Comparison of ENCODE assay signal across 8 cellular contexts in genomic region chr16:10941127-10941933, GRCh38. TPM values are rescaled to one million over a fixed set of nuclear protein-coding genes. Genes with fewer than 3 reads are reported as not detected.
DNase-seq lines count a peak whose midpoint lies in the region; ATAC-seq, FAIRE-seq and TF ChIP-seq lines count a peak whose summit lies in the region.

No MANE protein-coding gene starts in this region.

- ATAC-seq in HG02623 (IDR thresholded peaks at IDR 0.05; ENCODE audit: unreplicated experiment): no peak

- H2AFZ ChIP-seq in KMS-11 (ENCODE audit: low read depth): no peak overlapping the region
- H2AFZ ChIP-seq in mammary epithelial cell (ENCODE audit: low read depth, low read length): peak overlapping the region; percentile 98

- FAIRE-seq in HTR-8/SVneo (lab: Jason Lieb, UNC): no peak

- intact Hi-C loops in mammary epithelial cell (cut with micrococcal nuclease): no loop called here

- H3K27ac ChIP-seq in KMS-11: no peak overlapping the region
- H3K27ac ChIP-seq in mammary epithelial cell (ENCODE audit: insufficient read depth, low read depth, low read length): peak overlapping the region; percentile 24

- dilution Hi-C loops in mammary epithelial cell (cut with HindIII; ENCODE audit: low sequenced_read_pairs): loop anchor here (5.0 kb wide), 1 partner anchor 289 kb away; no protein-coding TSS in a partner anchor

- H3K4me2 ChIP-seq in KMS-11 (peak overlapping the region; percentile 89), mammary epithelial cell (ENCODE audit: insufficient read depth, low read depth, low read length) (peak overlapping the region; percentile 93)

- H3K9me3 ChIP-seq in mammary epithelial cell (replicated peaks; ENCODE audit: insufficient read depth, low read length) (no peaks in the 10 kb centered on the region), mucosa of stomach (ENCODE audit: control insufficient read depth, low read length) (no peaks in the 10 kb centered on the region)

- H3K36me3 ChIP-seq in KMS-11 (ENCODE audit: insufficient read depth): no peaks in the 10 kb centered on the region
- H3K36me3 ChIP-seq in mammary epithelial cell (ENCODE audit: insufficient read depth, low read length): no peaks in the 10 kb centered on the region
- no peaks in the 10 kb centered on the region for H3K36me3 ChIP-seq in mucosa of stomach (ENCODE audit: control insufficient read depth, insufficient read depth, low read length)

- peak overlapping the region; percentile 48; the same call in 1 of the 2 replicates for H3K9ac ChIP-seq in KMS-11
- H3K9ac ChIP-seq in mammary epithelial cell (ENCODE audit: insufficient read depth, low read length): peak overlapping the region; percentile 62
- peak overlapping the region; percentile 66 for H3K9ac ChIP-seq in mucosa of stomach (ENCODE audit: low read length)

- no peaks in the 10 kb centered on the region for H3K27me3 ChIP-seq in KMS-11 (ENCODE audit: insufficient read depth, low read depth)
- no peaks in the 10 kb centered on the region for H3K27me3 ChIP-seq in mammary epithelial cell (ENCODE audit: insufficient read depth, low read length)
- H3K27me3 ChIP-seq in mucosa of stomach (ENCODE audit: control insufficient read depth, insufficient read depth, low read length): no peaks in the 10 kb centered on the region

- in situ Hi-C loops in Caki2 (cut with HindIII; ENCODE audit: low pct_unique_long_range_greater_than_20kb, low sequenced_read_pairs) (no loop called here), mammary epithelial cell (cut with MboI; ENCODE audit: low sequenced_read_pairs in 2 of 2) (no loop called here)

- H3K4me1 ChIP-seq in KMS-11 (ENCODE audit: low read depth, poor library complexity, severe bottlenecking) (peaks cover 62% of the 10 kb centered on the region), mammary epithelial cell (ENCODE audit: insufficient read depth, low read length) (peaks cover 52% of the 10 kb centered on the region), mucosa of stomach (ENCODE audit: control insufficient read depth, insufficient read depth, low read length) (peaks cover 69% of the 10 kb centered on the region)

- CTCF ChIA-PET in mammary epithelial cell (lab: Charles Lee; ENCODE audit: low non-redundant PET): no interaction called here

- H3K79me2 ChIP-seq in KMS-11 (ENCODE audit: insufficient read depth, low read depth) (peaks cover 43% of the 10 kb centered on the region; the same call in 1 of the 2 replicates), mammary epithelial cell (ENCODE audit: insufficient read depth, low read length) (peaks cover 79% of the 10 kb centered on the region)

- H3K4me3 ChIP-seq in KMS-11 (IDR thresholded peaks at IDR 0.05; ENCODE audit: insufficient read depth, low read depth, low read length): no peak overlapping the region
- peak overlapping the region; percentile 51 to 83 (median 78) for H3K4me3 ChIP-seq in mammary epithelial cell (replicated peaks in 1 of 3; ENCODE audit: insufficient read depth in 1 of 3, low read depth in 2 of 3, low read length in 3 of 3)
- peak overlapping the region; percentile 56 for H3K4me3 ChIP-seq in mucosa of stomach (ENCODE audit: low read length)

- 3% methylated on average over 14 of the region's 36 CpGs for WGBS in mammary epithelial cell (ENCODE audit: low coverage, missing lambda C conversion rate)

- DNase-seq in Caki2 (ENCODE audit: low read depth) (peak; percentile 22), mammary epithelial cell (peak; percentile 36), HTR-8/SVneo (ENCODE audit: insufficient read length, low spot score) (no peak), CD1c-positive myeloid dendritic cell (ENCODE audit: extremely low spot score) (no peak)
- no peak for DNase-seq in effector CD8-positive, alpha-beta T cell (lab: John Stamatoyannopoulos, UW)

- H4K20me1 ChIP-seq in KMS-11 (ENCODE audit: insufficient read depth): no peaks in the 10 kb centered on the region
- H4K20me1 ChIP-seq in mammary epithelial cell (ENCODE audit: insufficient read depth, low read length): peaks cover 2% of the 10 kb centered on the region

- TF ChIP-seq CTCF in KMS-11 (conservative IDR thresholded peaks at IDR 0.05; ENCODE audit: low read depth, low read length) (no peak), mammary epithelial cell (conservative IDR thresholded peaks at IDR 0.05 in 1 of 2, IDR thresholded peaks at IDR 0.05 in 1 of 2; ENCODE audit: extremely low read depth in 1 of 2, insufficient read depth in 1 of 2, low read depth in 1 of 2, low read length in 2 of 2) (no peak)

- no TSS peak for BruUV-seq in mammary epithelial cell (replicated peaks; lab: Mats Ljungman, UMichigan)

RNA-seq across cellular contexts. Expression of gene DEXI, which starts 0.9 kb away (rescaled TPM):
- total RNA-seq in Caki2 (2014; rRNA removed; shearing (Covaris generic); ENCODE audit: low replicate concordance): 68.1 and 71.5 TPM in 2 replicates
- 10 to 100 TPM; 34.4 to 42.5 TPM for total RNA-seq in mammary epithelial cell
- 49.3 TPM for polyA plus RNA-seq in mammary epithelial cell
- polyA minus RNA-seq in mammary epithelial cell: 21.1 TPM

RNA-seq across cellular contexts. Expression of gene CLEC16A, which starts 3.0 kb away (rescaled TPM):
- 17.7 and 25.7 TPM in 2 replicates for total RNA-seq in Caki2 (2014; rRNA removed; shearing (Covaris generic); ENCODE audit: low replicate concordance)
- 10 to 100 TPM; 36.4 to 46.3 TPM for total RNA-seq in mammary epithelial cell
- 15.8 TPM for polyA plus RNA-seq in mammary epithelial cell
- polyA minus RNA-seq in mammary epithelial cell: 67.8 TPM

Comparison
In these comparisons a context has a peak if more than half of its experiments do, and no peak if none do; other contexts are left out.
1. DNase-seq: peak in Caki2 (single experiment) and mammary epithelial cell (single experiment); none in HTR-8/SVneo (single experiment), effector CD8-positive, alpha-beta T cell (single experiment) and CD1c-positive myeloid dendritic cell (single experiment).
2. Peak in every context shown above with its lines, with median percentiles within 50 percentile points of each other: H3K9ac ChIP-seq.